In the genomic region with DNA sequence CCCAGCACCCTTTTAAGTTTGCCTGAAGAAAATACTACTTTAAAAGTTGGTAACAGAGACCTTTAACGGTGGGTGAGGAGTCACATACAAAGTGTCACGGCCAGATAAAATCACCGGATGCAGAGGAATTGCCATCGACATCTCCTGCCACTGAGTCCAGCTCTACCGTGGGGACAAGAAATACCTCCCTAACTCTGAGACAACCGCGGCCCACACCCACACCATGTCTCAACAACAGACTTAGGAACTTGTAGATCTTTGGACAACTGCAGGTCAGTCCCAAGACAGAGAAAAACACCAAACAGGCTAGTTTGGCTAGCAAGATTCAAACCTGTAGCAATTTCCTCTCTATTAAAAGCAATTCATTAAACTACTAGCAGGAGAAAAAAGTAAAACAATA, we compare ENCODE assay signal across 21 cellular contexts. TPM values are rescaled to one million over a fixed set of nuclear protein-coding genes. Genes with fewer than 3 reads are reported as not detected.
DNase-seq lines count a peak whose midpoint lies in the region; ATAC-seq and TF ChIP-seq lines count a peak whose summit lies in the region.
"Had no signal": no experiment of that assay in that cellular context is flagged by ENCODE, and none has a peak within 500 bp of the region (broad histone marks: within the 10 kb centered on the region; RNA-seq: fewer than 3 reads in every experiment).

No MANE protein-coding gene starts in this region.

- H3K9ac ChIP-seq in endodermal cell (ENCODE audit: extremely low read depth, low read length, poor library complexity, severe bottlenecking) = no peak overlapping the region

- peaks cover 40% of the 10 kb centered on the region for H3K4me1 Mint-ChIP-seq in endodermal cell

- no peaks in the 10 kb centered on the region for H3K36me3 ChIP-seq in endodermal cell (ENCODE audit: control insufficient read depth, insufficient read depth, low read length)
- H3K36me3 ChIP-seq in mesodermal cell (ENCODE audit: control insufficient read depth, insufficient read depth, low read length) = no peaks in the 10 kb centered on the region
- no peaks in the 10 kb centered on the region for H3K36me3 ChIP-seq in mucosa of descending colon (ENCODE audit: low read depth)
- H3K36me3 ChIP-seq: brain microvascular endothelial cell, upper lobe of left lung had no signal

- H3K4me3 ChIP-seq in endodermal cell (ENCODE audit: low read length) (no peak overlapping the region), mesodermal cell (ENCODE audit: extremely low read depth, insufficient read depth, low read length, poor library complexity, severe bottlenecking) (peak overlapping the region; percentile 21), mucosa of descending colon (no peak overlapping the region)

- H3K27me3 Mint-ChIP-seq in endodermal cell (ENCODE audit: insufficient read depth) = peaks cover 85% of the 10 kb centered on the region
- H3K27me3 Mint-ChIP-seq: activated naive CD8-positive, alpha-beta T cell; CD4-positive, alpha-beta T cell had no signal

- H3K27ac Mint-ChIP-seq in endodermal cell = no peak overlapping the region
- H3K27ac Mint-ChIP-seq: activated naive CD8-positive, alpha-beta T cell; CD4-positive, alpha-beta T cell; stimulated activated effector memory CD8-positive, alpha-beta T cell treated with anti-CD3 and anti-CD28 coated beads, Interleukin-12 subunit alpha, Interleukin-12 subunit beta, amount 100 ng/mL, for 72 hours had no signal

- H3K4me3 Mint-ChIP-seq in endodermal cell = peak overlapping the region; percentile 53
- H3K4me3 Mint-ChIP-seq: activated naive CD8-positive, alpha-beta T cell; CD4-positive, alpha-beta T cell; stimulated activated effector memory CD8-positive, alpha-beta T cell treated with anti-CD3 and anti-CD28 coated beads, Interleukin-12 subunit alpha, Interleukin-12 subunit beta, amount 100 ng/mL, for 72 hours had no signal

- H3K36me3 Mint-ChIP-seq in endodermal cell (ENCODE audit: low read depth) = no peaks in the 10 kb centered on the region
- H3K36me3 Mint-ChIP-seq: activated naive CD8-positive, alpha-beta T cell; stimulated activated effector memory CD8-positive, alpha-beta T cell treated with anti-CD3 and anti-CD28 coated beads, Interleukin-12 subunit alpha, Interleukin-12 subunit beta, amount 100 ng/mL, for 72 hours had no signal

- H3K4me1 ChIP-seq in endodermal cell (ENCODE audit: control insufficient read depth, insufficient read depth, low read length) (peaks cover 8% of the 10 kb centered on the region), mesodermal cell (ENCODE audit: control insufficient read depth, insufficient read depth, low read length, poor library complexity, severe bottlenecking) (peaks cover 34% of the 10 kb centered on the region), mucosa of descending colon (ENCODE audit: low read depth) (no peaks in the 10 kb centered on the region)

- DNase-seq in left ventricle myocardium superior (no peak), Right ventricle myocardium superior (no peak), endodermal cell (no peak), mucosa of descending colon (no peak), GM10266 (ENCODE audit: extremely low spot score) (no peak), NCI-H2171 (lab: John Stamatoyannopoulos, UW) (no peak)
- DNase-seq: ACHN; activated CD4-positive, alpha-beta T cell treated with anti-CD3 and anti-CD28 coated beads, Interleukin-2, amount 50 U/mL, for 48 hours; brain microvascular endothelial cell; CD4-positive, alpha-beta T cell; DMS53; dorsolateral prefrontal cortex; left colon; NCI-H1694; NCI-H345; T-helper 1 cell; upper lobe of left lung had no signal

- ATAC-seq in left ventricle myocardium superior = peak; percentile 32
- no peak for ATAC-seq in Right ventricle myocardium superior (ENCODE audit: poor library complexity)
- no peak for ATAC-seq in mucosa of descending colon
- no peak for ATAC-seq in GM21529 (IDR thresholded peaks at IDR 0.05; ENCODE audit: unreplicated experiment)
- ATAC-seq: stimulated activated effector memory CD8-positive, alpha-beta T cell treated with anti-CD3 and anti-CD28 coated beads, Interleukin-12 subunit alpha, Interleukin-12 subunit beta, amount 100 ng/mL, for 72 hours had no signal

- 10 to 29% methylated on average over 1 to 7 of the region's 7 CpGs for WGBS in endodermal cell (ENCODE audit: insufficient coverage in 1 of 2, insufficient read length in 1 of 2), 2 experiments
- 0 to 4% methylated on average over 7 of the region's 7 CpGs for WGBS in mesodermal cell (ENCODE audit: insufficient coverage in 2 of 2), 2 experiments

- no peaks in the 10 kb centered on the region for H3K9me3 Mint-ChIP-seq in endodermal cell
- H3K9me3 Mint-ChIP-seq: CD4-positive, alpha-beta T cell; stimulated activated effector memory CD8-positive, alpha-beta T cell treated with anti-CD3 and anti-CD28 coated beads, Interleukin-12 subunit alpha, Interleukin-12 subunit beta, amount 100 ng/mL, for 72 hours had no signal

- H3K27ac ChIP-seq in endodermal cell (ENCODE audit: low read depth, low read length) = no peak overlapping the region
- no peak overlapping the region for H3K27ac ChIP-seq in mesodermal cell (ENCODE audit: low read depth, low read length, severe bottlenecking)
- H3K27ac ChIP-seq: brain microvascular endothelial cell had no signal

- no peak for TF ChIP-seq CTCF in endodermal cell (conservative IDR thresholded peaks at IDR 0.05)
- TF ChIP-seq CTCF in mucosa of descending colon (IDR thresholded peaks at IDR 0.05) = no peak
- TF ChIP-seq CTCF in GM10266 (IDR thresholded peaks at IDR 0.05; ENCODE audit: control insufficient read depth, insufficient read depth, low read depth, missing control alignments) = no peak

- peaks cover 85% of the 10 kb centered on the region for H3K27me3 ChIP-seq in endodermal cell (ENCODE audit: control insufficient read depth, insufficient read depth, low read length, poor library complexity, severe bottlenecking)
- H3K27me3 ChIP-seq: brain microvascular endothelial cell, upper lobe of left lung had no signal

- intact Hi-C loops in left ventricle myocardium superior (cut with micrococcal nuclease) (no loop called here), Right ventricle myocardium superior (cut with DNase I) (no loop called here), mucosa of descending colon (cut with DNase I, micrococcal nuclease) (no loop called here)

- peaks cover 4% of the 10 kb centered on the region for H3K9me3 ChIP-seq in endodermal cell (ENCODE audit: control insufficient read depth, low read length)
- no peaks in the 10 kb centered on the region for H3K9me3 ChIP-seq in mesodermal cell (ENCODE audit: control insufficient read depth, low read length)
- no peaks in the 10 kb centered on the region for H3K9me3 ChIP-seq in mucosa of descending colon
- H3K9me3 ChIP-seq: upper lobe of left lung had no signal

RNA-seq across cellular contexts. Expression of a gene that starts 0.7 kb away (rescaled TPM):
- total RNA-seq in left ventricle myocardium superior (53.4 TPM), Right ventricle myocardium superior (45.6 TPM), endodermal cell (10 to 100 TPM; 34.3 to 36.4 TPM), mucosa of descending colon (10 to 100 TPM; 36.5 to 41.2 (median 38.6) TPM)
- polyA plus RNA-seq in endodermal cell (2013, experiment 1 of 2) = 24.1 TPM
- polyA plus RNA-seq in endodermal cell (2013, experiment 2 of 2) = 23.3 TPM
- polyA plus RNA-seq in mesodermal cell (2013, experiment 1 of 2) = 90.5 TPM
- 75.7 TPM for polyA plus RNA-seq in mesodermal cell (2013, experiment 2 of 2)
